Comparison of ENCODE assay signal across 16 cellular contexts in genomic region chr11:33670250-33671011, GRCh38. TPM values are rescaled to one million over a fixed set of nuclear protein-coding genes. Genes with fewer than 3 reads are reported as not detected.
DNase-seq lines count a peak whose midpoint lies in the region; ATAC-seq and TF ChIP-seq lines count a peak whose summit lies in the region.
"Had no signal": no experiment of that assay in that cellular context is flagged by ENCODE, and none has a peak within 500 bp of the region (broad histone marks: within the 10 kb centered on the region; RNA-seq: fewer than 3 reads in every experiment).

No MANE protein-coding gene starts in this region.

- H3K4me3 ChIP-seq in BLaER1 treated with 17β-estradiol and CSF1 and Interleukin-3, amounts not matched to agents 10 nM and 100 nM = no peak overlapping the region
- no peak overlapping the region for H3K4me3 ChIP-seq in adipocyte (ENCODE audit: low read length)
- H3K4me3 ChIP-seq: GM23338, prostate gland had no signal

- DNase-seq in HFFc6 = peak; percentile 85
- DNase-seq in adipocyte (ENCODE audit: low read depth) = peak; percentile 52
- peak; percentile 83 for DNase-seq in foreskin melanocyte
- no peak for DNase-seq in type B pancreatic cell (ENCODE audit: extremely low spot score, unreplicated experiment)
- DNase-seq in omental fat pad (ENCODE audit: low spot score) = no peak
- DNase-seq: CD4-positive, alpha-beta T cell; effector memory CD8-positive, alpha-beta T cell; NCI-H1436 treated with DMSO at 0.1 percent for 48 hours; NK-92 treated with Interleukin-12 subunit alpha and Interleukin-12 subunit beta, amount 100 ng/mL, for 24 hours; stimulated activated naive CD4-positive, alpha-beta T cell treated with Interleukin-2 at 50 U/mL for 16 hours; T-cell had no signal

- H3K27me3 Mint-ChIP-seq in HFFc6 (ENCODE audit: insufficient read depth) = peaks cover 4% of the 10 kb centered on the region
- no peaks in the 10 kb centered on the region for H3K27me3 Mint-ChIP-seq in type B pancreatic cell

- H3K9ac ChIP-seq in BLaER1 treated with 17β-estradiol and CSF1 and Interleukin-3, amounts not matched to agents 10 nM and 100 nM = no peak overlapping the region
- no peak overlapping the region for H3K9ac ChIP-seq in adipocyte (ENCODE audit: low read length)

- H3K4me1 Mint-ChIP-seq in HFFc6 (ENCODE audit: low read depth) = peaks cover 66% of the 10 kb centered on the region
- H3K4me1 Mint-ChIP-seq in type B pancreatic cell (ENCODE audit: unreplicated experiment) = peaks cover 6% of the 10 kb centered on the region
- H3K4me1 Mint-ChIP-seq: T-cell had no signal

- peak overlapping the region in 6 of 11 experiments; percentile 3 to 61 (median 40); a peak in 10 of 22 replicates for H3K4me2 ChIP-seq in BLaER1 treated with 17β-estradiol and CSF1 and Interleukin-3, amounts not matched to agents 10 nM and 100 nM

- no peaks in the 10 kb centered on the region for H3K9me3 ChIP-seq in BLaER1 treated with 17β-estradiol and CSF1 and Interleukin-3, amounts not matched to agents 10 nM and 100 nM (replicated peaks in 1 of 11)
- H3K9me3 ChIP-seq in adipocyte (ENCODE audit: control insufficient read depth, low read length) = no peaks in the 10 kb centered on the region
- H3K9me3 ChIP-seq: prostate gland had no signal

- no peaks in the 10 kb centered on the region for H4K20me1 ChIP-seq in BLaER1 treated with 17β-estradiol and CSF1 and Interleukin-3, amounts not matched to agents 10 nM and 100 nM

- H3K27ac Mint-ChIP-seq in HFFc6 (peak overlapping the region; percentile 87), type B pancreatic cell (no peak overlapping the region)
- H3K27ac Mint-ChIP-seq: CD4-positive, alpha-beta T cell; effector memory CD8-positive, alpha-beta T cell; GM23338; T-cell had no signal

- H3K4me3 Mint-ChIP-seq in HFFc6 (peak overlapping the region; percentile 69), type B pancreatic cell (no peak overlapping the region)
- H3K4me3 Mint-ChIP-seq: CD4-positive, alpha-beta T cell; effector memory CD8-positive, alpha-beta T cell; GM23338; T-cell had no signal

- no peaks in the 10 kb centered on the region for H3K9me3 Mint-ChIP-seq in HFFc6
- H3K9me3 Mint-ChIP-seq in type B pancreatic cell = no peaks in the 10 kb centered on the region
- H3K9me3 Mint-ChIP-seq: CD4-positive, alpha-beta T cell; effector memory CD8-positive, alpha-beta T cell; T-cell had no signal

- peak overlapping the region in 1 of 11 experiments; percentile 58; a peak in 3 of 22 replicates for H3K27ac ChIP-seq in BLaER1 treated with 17β-estradiol and CSF1 and Interleukin-3, amounts not matched to agents 10 nM and 100 nM
- H3K27ac ChIP-seq: prostate gland had no signal

- H3K36me3 Mint-ChIP-seq in HFFc6 (ENCODE audit: low read depth) = peaks cover 44% of the 10 kb centered on the region
- no peaks in the 10 kb centered on the region for H3K36me3 Mint-ChIP-seq in type B pancreatic cell
- H3K36me3 Mint-ChIP-seq: T-cell had no signal

- no peaks in the 10 kb centered on the region for H3K36me3 ChIP-seq in BLaER1 treated with 17β-estradiol and CSF1 and Interleukin-3, amounts not matched to agents 10 nM and 100 nM
- no peaks in the 10 kb centered on the region for H3K36me3 ChIP-seq in adipocyte (ENCODE audit: control insufficient read depth, insufficient read depth, low read length, severe bottlenecking)
- H3K36me3 ChIP-seq: prostate gland had no signal

- TF ChIP-seq CTCF in HFFc6 (IDR thresholded peaks at IDR 0.05) (no peak), type B pancreatic cell (conservative IDR thresholded peaks at IDR 0.05) (no peak), omental fat pad (IDR thresholded peaks at IDR 0.05) (no peak)

- no peaks in the 10 kb centered on the region for H3K27me3 ChIP-seq in BLaER1 treated with 17β-estradiol and CSF1 and Interleukin-3, amounts not matched to agents 10 nM and 100 nM
- H3K27me3 ChIP-seq in adipocyte (replicated peaks; ENCODE audit: control insufficient read depth, insufficient read depth, low read length) = no peaks in the 10 kb centered on the region

- peaks cover 0 to 20% (median 6%) of the 10 kb centered on the region in 10 experiments; a peak in 11 of 20 replicates for H3K4me1 ChIP-seq in BLaER1 treated with 17β-estradiol and CSF1 and Interleukin-3, amounts not matched to agents 10 nM and 100 nM
- peaks cover 21% of the 10 kb centered on the region for H3K4me1 ChIP-seq in adipocyte (ENCODE audit: control insufficient read depth, insufficient read depth, low read length)
- H3K4me1 ChIP-seq: prostate gland had no signal

- ATAC-seq in HG03139 (IDR thresholded peaks at IDR 0.05; ENCODE audit: unreplicated experiment) (no peak), HG03354 (IDR thresholded peaks at IDR 0.05; ENCODE audit: poor library complexity, severe bottlenecking, unreplicated experiment) (no peak), omental fat pad (ENCODE audit: low FRiP score) (no peak)
- ATAC-seq: effector memory CD8-positive, alpha-beta T cell; GM23338; T-cell had no signal

RNA-seq across cellular contexts. Expression of gene C11orf91, which starts 30.2 kb away (rescaled TPM):
- under 1 TPM in 4 of 6 experiments, not detected in 2; 0.59 to 0.65 (median 0.60) TPM for total RNA-seq in HFFc6 (2021; fragmentation: NEBNext Ultra II Directional; extraction: Animal tissue kit (Norgen Biotek cat#: 25700))
- total RNA-seq in type B pancreatic cell (ENCODE audit: low replicate concordance) = not detected in 2 replicates
- not detected for total RNA-seq in omental fat pad
- total RNA-seq: GM23338, prostate gland had no signal

Comparison
In these comparisons a context has a peak if more than half of its experiments do, and no peak if none do; other contexts are left out.
1. DNase-seq: peak in HFFc6 (single experiment), adipocyte (single experiment) and foreskin melanocyte (single experiment); none in type B pancreatic cell (single experiment) and omental fat pad (single experiment).